ENCODE assay signal across 17 cellular contexts in the genomic region with DNA sequence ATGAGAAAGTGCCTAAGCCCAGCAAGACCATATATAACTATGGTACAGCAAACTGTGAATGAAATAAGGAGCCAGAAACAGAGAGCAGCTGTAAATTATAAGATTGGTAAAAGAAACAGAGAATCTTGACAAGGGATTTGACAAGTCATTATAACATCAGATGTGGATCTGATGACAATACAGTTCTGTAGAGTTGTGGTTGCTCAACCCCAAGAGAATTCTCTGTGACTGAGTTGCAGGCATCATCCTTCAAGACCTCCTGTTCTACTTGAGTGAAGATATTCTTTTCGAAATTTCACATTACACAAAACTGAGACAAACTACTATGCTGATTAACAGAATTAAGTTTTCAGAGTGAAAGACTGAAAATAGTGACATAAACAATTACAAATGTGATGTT.
DNase-seq lines count a peak whose midpoint lies in the region; ATAC-seq and FAIRE-seq lines count a peak whose summit lies in the region.
"Had no signal": no experiment of that assay in that cellular context is flagged by ENCODE, and none has a peak within 500 bp of the region (broad histone marks: within the 10 kb centered on the region; RNA-seq: fewer than 3 reads in every experiment).

No MANE protein-coding gene starts in this region.

- H3K27ac Mint-ChIP-seq in memory B cell = peak overlapping the region; percentile 24
- H3K27ac Mint-ChIP-seq: activated T-cell treated with anti-CD3 and anti-CD28 coated beads, Interleukin-2, amount 50 U/mL, for 72 hours; endodermal cell; stimulated activated naive CD8-positive, alpha-beta T cell treated with anti-CD3 and anti-CD28 coated beads, Interleukin-15, Interleukin-2, amounts not matched to agents 100 ng/mL and 50 ng/mL, for 24 hours had no signal

- FAIRE-seq in GM19239 (lab: Jason Lieb, UNC) = peak; percentile 23

- H3K36me3 Mint-ChIP-seq in memory B cell = no peaks in the 10 kb centered on the region

- peaks cover 3% of the 10 kb centered on the region for H3K27me3 Mint-ChIP-seq in memory B cell
- H3K27me3 Mint-ChIP-seq: stimulated activated naive CD8-positive, alpha-beta T cell treated with anti-CD3 and anti-CD28 coated beads, Interleukin-15, Interleukin-2, amounts not matched to agents 100 ng/mL and 50 ng/mL, for 24 hours had no signal

- ATAC-seq in GM21786 (IDR thresholded peaks at IDR 0.05; ENCODE audit: unreplicated experiment) (peak; percentile 75), HG03139 (IDR thresholded peaks at IDR 0.05; ENCODE audit: unreplicated experiment) (peak; percentile 56), memory B cell (ENCODE audit: low read depth) (no peak), GM19035 (IDR thresholded peaks at IDR 0.05; ENCODE audit: unreplicated experiment) (no peak)
- ATAC-seq: activated T-cell treated with anti-CD3 and anti-CD28 coated beads, Interleukin-2, amount 50 U/mL, for 72 hours; left ventricle myocardium superior had no signal

- DNase-seq in GM19239 (ENCODE audit: insufficient read length, low spot score) (no peak), memory B cell (ENCODE audit: low spot score in 2 of 2) (no peak), HCEC 1CT (no peak), NCI-H226 (no peak)
- DNase-seq: activated CD4-positive, alpha-beta T cell treated with anti-CD3 and anti-CD28 coated beads, Interleukin-2, amount 50 U/mL, for 4 hours; activated T-cell treated with anti-CD3 and anti-CD28 coated beads, Interleukin-2, amount 50 U/mL, for 72 hours; AML-193; endodermal cell; Kasumi-1; left ventricle myocardium superior; NCI-H1694 treated with DMSO at 0.1 percent for 48 hours; NCI-H510A; posterior cingulate gyrus had no signal

- peaks cover 2% of the 10 kb centered on the region for H3K4me1 Mint-ChIP-seq in memory B cell

- no peaks in the 10 kb centered on the region for H3K9me3 Mint-ChIP-seq in memory B cell
- H3K9me3 Mint-ChIP-seq: activated T-cell treated with anti-CD3 and anti-CD28 coated beads, Interleukin-2, amount 50 U/mL, for 72 hours; endodermal cell; stimulated activated naive CD8-positive, alpha-beta T cell treated with anti-CD3 and anti-CD28 coated beads, Interleukin-15, Interleukin-2, amounts not matched to agents 100 ng/mL and 50 ng/mL, for 24 hours had no signal

- no peak overlapping the region for H3K4me3 Mint-ChIP-seq in memory B cell
- H3K4me3 Mint-ChIP-seq: activated T-cell treated with anti-CD3 and anti-CD28 coated beads, Interleukin-2, amount 50 U/mL, for 72 hours; endodermal cell; stimulated activated naive CD8-positive, alpha-beta T cell treated with anti-CD3 and anti-CD28 coated beads, Interleukin-15, Interleukin-2, amounts not matched to agents 100 ng/mL and 50 ng/mL, for 24 hours had no signal

Comparison
In these comparisons a context has a peak if more than half of its experiments do, and no peak if none do; other contexts are left out.
1. ATAC-seq: peak in GM21786 (single experiment) and HG03139 (single experiment); none in memory B cell (single experiment) and GM19035 (single experiment).